8 cellular contexts compared by ENCODE assay signal in the genomic region with DNA sequence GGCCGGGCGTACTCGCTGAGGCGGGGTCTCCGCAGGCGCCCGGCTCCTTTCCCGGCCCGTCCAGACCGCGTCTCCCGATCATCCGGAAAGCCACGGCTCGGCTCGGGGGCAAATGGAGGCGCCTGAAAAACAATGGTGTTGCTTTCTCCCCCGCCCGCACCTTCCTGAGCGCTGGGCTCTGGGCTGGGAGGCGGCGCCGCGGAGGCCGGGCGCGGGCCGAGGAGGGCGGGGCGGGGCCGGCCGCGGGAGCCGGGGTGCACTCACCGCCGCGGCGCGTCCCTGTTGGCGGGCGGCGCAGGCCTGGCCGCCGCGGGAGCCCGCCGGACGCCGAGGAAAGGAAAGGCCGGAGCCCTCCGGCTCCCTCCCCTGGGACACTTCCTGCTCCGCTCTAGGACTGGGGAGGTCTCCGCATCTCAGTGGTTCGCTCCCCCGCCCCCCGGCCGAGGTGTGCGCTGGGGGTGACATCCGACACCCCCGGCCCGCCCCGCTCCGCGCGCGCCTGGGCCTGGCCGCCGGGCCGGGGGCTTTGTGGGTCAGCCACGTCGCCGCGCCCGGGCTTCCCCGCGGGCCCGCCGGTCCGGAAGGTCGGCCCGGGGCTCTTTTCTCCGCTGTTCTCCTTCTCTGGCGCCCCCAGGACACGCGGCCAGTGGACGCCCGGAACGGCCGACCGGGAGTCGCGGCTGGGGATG. TPM values are rescaled to one million over a fixed set of nuclear protein-coding genes. Genes with fewer than 3 reads are reported as not detected.
DNase-seq lines count a peak whose midpoint lies in the region; ATAC-seq, FAIRE-seq and TF ChIP-seq lines count a peak whose summit lies in the region.

TSS of gene ZNF496 (minus strand) at position 342 of the 689 bp plus-strand sequence. CDS start 2,289 bp downstream, outside the sequence.

- ATAC-seq in HG03354 (IDR thresholded peaks at IDR 0.05; ENCODE audit: poor library complexity, severe bottlenecking, unreplicated experiment) = peak; percentile 72
- ATAC-seq in HepG2 = peak; percentile 79

- H2AFZ ChIP-seq in HepG2 (ENCODE audit: low read length) = no peak within 1 kb of the TSS

- peaks cover 13% of the 10 kb centered on the region for H3K36me3 Mint-ChIP-seq in activated CD4-positive, alpha-beta T cell treated with anti-CD3 and anti-CD28 coated beads, Interleukin-2, amount 10 ng/mL, durations not matched to agents 24 days and 14 days (ENCODE audit: low read depth)

- WGBS in HepG2 (ENCODE audit: low lambda C conversion rate) = 0% methylated on average over 7 of the region's 92 CpGs

- peak within 1 kb of the TSS; percentile 79 for H3K27ac ChIP-seq in HepG2 (ENCODE audit: extremely low read length, insufficient read depth, low read length)

- H3K4me1 ChIP-seq in BE2C (peaks cover 9% of the 10 kb centered on the region), HepG2 (ENCODE audit: insufficient read depth, low read length) (peaks cover 38% of the 10 kb centered on the region)

- BruUV-seq in HepG2 (replicated peaks; lab: Mats Ljungman, UMichigan) = no TSS peak

- H3K9me3 ChIP-seq in BE2C = no peaks in the 10 kb centered on the region
- H3K9me3 ChIP-seq in HepG2 (ENCODE audit: low read length) = no peaks in the 10 kb centered on the region

- CTCF ChIA-PET in HepG2 (lab: Yijun Ruan, JAX; ENCODE audit: low intra/inter-chr PET ratio, low total read pairs) = no interaction called here

- peak within 1 kb of the TSS; percentile 89 for H3K9ac ChIP-seq in HepG2 (ENCODE audit: insufficient read depth, low read depth, low read length)

- in situ Hi-C loops in HepG2 (cut with HindIII; ENCODE audit: extremely low pct_ligation_motif_present, low pct_unique_long_range_greater_than_20kb) = no loop called here

- H3K9me3 Mint-ChIP-seq in activated CD4-positive, alpha-beta T cell treated with anti-CD3 and anti-CD28 coated beads, Interleukin-2, amount 10 ng/mL, durations not matched to agents 24 days and 14 days = no peaks in the 10 kb centered on the region

- intact Hi-C loops in activated CD4-positive, alpha-beta T cell treated with anti-CD3 and anti-CD28 coated beads, Interleukin-2, amount 10 ng/mL, durations not matched to agents 24 days and 14 days (cut with micrococcal nuclease) = loop anchor here (2.0 to 5.0 kb wide), 6 partner anchors 76 to 764 kb away; partner anchors contain the start of genes AHCTF1, CNST, TFB2M and ZNF669
- intact Hi-C loops in HepG2 (cut with micrococcal nuclease; ENCODE audit: unreplicated experiment) = loop anchor here (5.0 kb wide), 1 partner anchor 219 kb away; no protein-coding TSS in a partner anchor

- peaks cover 16% of the 10 kb centered on the region for H3K4me1 Mint-ChIP-seq in activated CD4-positive, alpha-beta T cell treated with anti-CD3 and anti-CD28 coated beads, Interleukin-2, amount 10 ng/mL, durations not matched to agents 24 days and 14 days

- no peak for FAIRE-seq in HepG2 (lab: Jason Lieb, UNC)

- DNase-seq in BE2C (peak; percentile 85), NCI-H446 (lab: John Stamatoyannopoulos, UW) (peak; percentile 40 to 90), dermis blood vessel endothelial cell (peak; percentile 87), HepG2 (ENCODE audit: low spot score) (peak; percentile 75)
- peak; percentile 86 for DNase-seq in activated CD4-positive, alpha-beta T cell treated with anti-CD3 and anti-CD28 coated beads, Interleukin-2, amount 10 ng/mL, durations not matched to agents 24 days and 14 days
- peak; percentile 70 for DNase-seq in stimulated activated CD4-positive, alpha-beta T cell treated with anti-CD3 and anti-CD28 coated beads, Interleukin-4, amount 100 ng/mL, for 1 hour

- peak within 1 kb of the TSS; percentile 88 for H3K27ac Mint-ChIP-seq in activated CD4-positive, alpha-beta T cell treated with anti-CD3 and anti-CD28 coated beads, Interleukin-2, amount 10 ng/mL, durations not matched to agents 24 days and 14 days

- TF ChIP-seq POLR2A in GM19099 (IDR thresholded peaks at IDR 0.05; ENCODE audit: extremely low read depth, insufficient read length, low read depth) (peak; percentile 71), HepG2 (IDR thresholded peaks at IDR 0.05; ENCODE audit: insufficient read depth in 1 of 2, low read depth in 2 of 2, low read length in 2 of 2) (peak in 1 of 2 experiments; percentile 51; a peak in 2 of 4 replicates)

- H3K27me3 Mint-ChIP-seq in activated CD4-positive, alpha-beta T cell treated with anti-CD3 and anti-CD28 coated beads, Interleukin-2, amount 10 ng/mL, durations not matched to agents 24 days and 14 days = peaks cover 2% of the 10 kb centered on the region

- peak within 1 kb of the TSS; percentile 90 for H3K4me3 ChIP-seq in BE2C (ENCODE audit: low read depth, low read length)
- H3K4me3 ChIP-seq in HepG2 (replicated peaks in 1 of 3; ENCODE audit: insufficient read depth in 1 of 3, low read depth in 2 of 3, low read length in 3 of 3) = peak within 1 kb of the TSS; percentile 92 to 97 (median 94)

- H3K79me2 ChIP-seq in HepG2 (ENCODE audit: insufficient read depth, low read length) = peaks cover 14% of the 10 kb centered on the region

- H3K4me3 Mint-ChIP-seq in activated CD4-positive, alpha-beta T cell treated with anti-CD3 and anti-CD28 coated beads, Interleukin-2, amount 10 ng/mL, durations not matched to agents 24 days and 14 days = peak within 1 kb of the TSS; percentile 92

- H3K27me3 ChIP-seq in BE2C = no peaks in the 10 kb centered on the region
- H3K27me3 ChIP-seq in HepG2 (ENCODE audit: control insufficient read depth in 1 of 2, insufficient read depth in 2 of 2, low read length in 2 of 2) = no peaks in the 10 kb centered on the region; a peak in 1 of 5 replicates

- H3K4me2 ChIP-seq in HepG2 (ENCODE audit: low read depth, low read length) = peak within 1 kb of the TSS; percentile 91

- peak; percentile 21; the same call in 1 of the 2 replicates for TF ChIP-seq RAD21 in HepG2 (CRISPR knock-in tag; IDR thresholded peaks at IDR 0.05)

- no peaks in the 10 kb centered on the region for H4K20me1 ChIP-seq in HepG2 (ENCODE audit: insufficient read depth, low read length)

- POLR2A ChIA-PET in HepG2 (lab: Yijun Ruan, JAX) = interaction anchor here (0.8 to 2.2 kb wide), 4 partner anchors 9 to 121 kb away, joined by 3 to 4 read pairs (median 4); no protein-coding TSS in a partner anchor

- H3K36me3 ChIP-seq in BE2C (peaks cover 41% of the 10 kb centered on the region), HepG2 (replicated peaks in 1 of 2; ENCODE audit: control insufficient read depth in 1 of 2, insufficient read depth in 2 of 2, low read length in 2 of 2) (peaks cover 10 to 23% of the 10 kb centered on the region in 2 experiments)

- TF ChIP-seq EP300 in HepG2 (IDR thresholded peaks at IDR 0.05; ENCODE audit: low read depth in 2 of 2, low read length in 2 of 2) = peak in 1 of 2 experiments; percentile 28; a peak in 1 of 4 replicates
- no peak for TF ChIP-seq EP300 in HepG2 (CRISPR knock-in tag; IDR thresholded peaks at IDR 0.05; ENCODE audit: borderline replicate concordance)

- TF ChIP-seq CTCF in BE2C (IDR thresholded peaks at IDR 0.05; ENCODE audit: low read depth, low read length) = no peak
- no peak for TF ChIP-seq CTCF in HepG2 (CRISPR knock-in tag; IDR thresholded peaks at IDR 0.05)

TF ChIP-seq in HepG2, 621 proteins besides CTCF, POLR2A, EP300 and RAD21 (continues in another document):
- no peak for TF ChIP-seq ZNF788 (CRISPR knock-in tag; IDR thresholded peaks at IDR 0.05; ENCODE audit: borderline replicate concordance)
- no peak for TF ChIP-seq SUZ12 (IDR thresholded peaks at IDR 0.05; ENCODE audit: low read depth, low read length)
- TF ChIP-seq ZFP1 (CRISPR knock-in tag; IDR thresholded peaks at IDR 0.05) = no peak
- TF ChIP-seq TMF1 (CRISPR knock-in tag; IDR thresholded peaks at IDR 0.05; ENCODE audit: low read depth) = no peak
- no peak for TF ChIP-seq ZBTB42 (CRISPR knock-in tag; IDR thresholded peaks at IDR 0.05)

RNA-seq across cellular contexts. Expression of gene ZNF496, which starts in this region (rescaled TPM):
- polyA plus RNA-seq in BE2C (2012; ENCODE audit: insufficient read depth, insufficient read length, low read depth) = 57.8 TPM
- total RNA-seq in activated CD4-positive, alpha-beta T cell treated with anti-CD3 and anti-CD28 coated beads, Interleukin-2, amount 10 ng/mL, durations not matched to agents 24 days and 14 days = 14.2 and 15.7 TPM in 2 replicates
- total RNA-seq in dermis blood vessel endothelial cell (27.7 and 32.3 TPM in 2 replicates), HepG2 (2016; rRNA removed; fragmentation: Illumina TruSeq; extraction: Trizol) (14.6 and 14.8 TPM in 2 replicates)
- total RNA-seq in HepG2 (2016; cell fraction: cytosol; rRNA removed; fragmentation: Illumina TruSeq; extraction: Trizol; ENCODE audit: low read depth) = 3.5 and 3.9 TPM in 2 replicates
- total RNA-seq in HepG2 (2016; cell fraction: insoluble cytoplasmic fraction; rRNA removed; fragmentation: Illumina TruSeq; extraction: Trizol) = 12.9 and 14.4 TPM in 2 replicates
- 13.3 and 14.3 TPM in 2 replicates for total RNA-seq in HepG2 (2016; cell fraction: membrane; rRNA removed; fragmentation: Illumina TruSeq; extraction: Trizol)
- 11.3 and 12.8 TPM in 2 replicates for total RNA-seq in HepG2 (2016; cell fraction: nucleus; rRNA removed; fragmentation: Illumina TruSeq; extraction: Trizol)
- polyA plus RNA-seq in HepG2 (2011; rRNA removed) = 18.6 and 21.4 TPM in 2 replicates
- polyA plus RNA-seq in HepG2 (2011; cell fraction: cytosol; rRNA removed) = 18.6 and 21.4 TPM in 2 replicates
- polyA plus RNA-seq in HepG2 (2011; cell fraction: nucleus; rRNA removed) = 29.3 and 32.0 TPM in 2 replicates
- polyA plus RNA-seq in HepG2 (2012) = 13.6 and 16.7 TPM in 2 replicates
- polyA plus RNA-seq in HepG2 (2016; cell fraction: cytosol; fragmentation: Illumina TruSeq; extraction: Trizol; ENCODE audit: low read depth) = 2.4 and 3.2 TPM in 2 replicates
- polyA plus RNA-seq in HepG2 (2016; cell fraction: insoluble cytoplasmic fraction; fragmentation: Illumina TruSeq; extraction: Trizol; ENCODE audit: low read depth) = 14.2 and 14.7 TPM in 2 replicates
- 9.0 and 9.3 TPM in 2 replicates for polyA plus RNA-seq in HepG2 (2016; cell fraction: membrane; fragmentation: Illumina TruSeq; extraction: Trizol; ENCODE audit: low read depth)
- 17.5 and 19.9 TPM in 2 replicates for polyA plus RNA-seq in HepG2 (2016; cell fraction: nucleus; fragmentation: Illumina TruSeq; extraction: Trizol; ENCODE audit: insufficient read depth, low read depth)
- polyA minus RNA-seq in HepG2 (2011; rRNA and poly(A)+ RNA removed; ENCODE audit: low replicate concordance) = 45.1 and 57.4 TPM in 2 replicates
- polyA minus RNA-seq in HepG2 (2011; cell fraction: cytosol; rRNA and poly(A)+ RNA removed) = 20.3 and 20.7 TPM in 2 replicates
- polyA minus RNA-seq in HepG2 (2011; cell fraction: nucleus; rRNA and poly(A)+ RNA removed) = 14.9 and 17.2 TPM in 2 replicates

Comparison
In these comparisons a context has a peak if more than half of its experiments do, and no peak if none do; other contexts are left out.
1. Peak in every context shown above with its lines: DNase-seq, ATAC-seq, H3K4me3 ChIP-seq and H3K27ac ChIP-seq.